20 cellular contexts compared by ENCODE assay signal in the genomic region with DNA sequence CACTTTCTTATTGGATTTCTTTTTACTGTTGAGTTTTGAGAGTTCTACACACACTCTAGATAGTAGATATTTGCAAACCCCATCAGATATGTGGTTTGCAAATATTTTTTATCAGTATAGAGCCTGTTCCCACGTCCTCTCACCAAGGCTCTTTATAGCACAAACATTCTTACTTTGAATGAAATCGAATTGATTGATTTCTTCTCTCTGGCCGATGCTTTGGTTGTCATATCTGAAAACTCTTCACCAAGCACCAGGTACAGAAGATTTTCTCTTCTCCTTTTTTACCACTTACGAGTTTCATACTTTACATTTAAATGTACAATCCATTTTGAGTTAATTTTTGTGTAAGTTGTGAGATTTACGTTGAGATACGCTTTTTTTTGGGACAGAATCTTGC.
"Had no signal": no experiment of that assay in that cellular context is flagged by ENCODE, and none has a peak within 500 bp of the region (broad histone marks: within the 10 kb centered on the region; RNA-seq: fewer than 3 reads in every experiment).

No MANE protein-coding gene starts in this region.

- H3K9me3 ChIP-seq: ascending aorta, lower lobe of right lung, thyroid gland had no signal

- H3K27ac Mint-ChIP-seq: activated naive CD4-positive, alpha-beta T cell treated with anti-CD3 and anti-CD28 coated beads, Interleukin-2, amount 50 U/mL, for 24 hours; activated T-cell treated with anti-CD3 and anti-CD28 coated beads, Interleukin-2, amount 50 U/mL, for 72 hours; natural killer cell treated with Interleukin-12 subunit alpha and Interleukin-12 subunit beta and Interleukin-15 and Interleukin-18, amount 100 ng/mL, for 72 hours had no signal

- H3K36me3 Mint-ChIP-seq: activated naive CD4-positive, alpha-beta T cell treated with anti-CD3 and anti-CD28 coated beads, Interleukin-2, amount 50 U/mL, for 24 hours; mesothelial cell of epicardium; natural killer cell treated with Interleukin-12 subunit alpha and Interleukin-12 subunit beta and Interleukin-15 and Interleukin-18, amount 100 ng/mL, for 72 hours had no signal

- DNase-seq: activated CD4-positive, alpha-beta T cell treated with anti-CD3 and anti-CD28 coated beads for 1 hour; activated CD8-positive, alpha-beta memory T cell treated with anti-CD3 and anti-CD28 coated beads for 24 hours; activated CD8-positive, alpha-beta memory T cell treated with anti-CD3 and anti-CD28 coated beads, Interleukin-2, amount 50 U/mL, for 48 hours; activated effector memory CD4-positive, alpha-beta T cell treated with anti-CD3 and anti-CD28 coated beads, Interleukin-2, amount 50 U/mL, for 16 hours; activated T-cell treated with anti-CD3 and anti-CD28 coated beads, Interleukin-2, amount 50 U/mL, for 72 hours; foreskin keratinocyte; lower lobe of right lung; nucleus accumbens; posterior cingulate gyrus; retina; stimulated activated CD8-positive, alpha-beta memory T cell treated with anti-CD3 and anti-CD28 coated beads, Interleukin-4, amount 100 ng/mL, for 48 hours; stimulated activated naive CD4-positive, alpha-beta T cell treated with Interleukin-2 at 50 U/mL for 16 hours; thyroid gland had no signal

- H3K4me1 ChIP-seq: foreskin keratinocyte had no signal

- H3K27me3 ChIP-seq: ascending aorta, foreskin keratinocyte, hepatocyte, thyroid gland had no signal

- H3K27me3 Mint-ChIP-seq: activated naive CD4-positive, alpha-beta T cell treated with anti-CD3 and anti-CD28 coated beads, Interleukin-2, amount 50 U/mL, for 24 hours; natural killer cell treated with Interleukin-12 subunit alpha and Interleukin-12 subunit beta and Interleukin-15 and Interleukin-18, amount 100 ng/mL, for 72 hours had no signal

- H3K4me1 Mint-ChIP-seq: activated naive CD4-positive, alpha-beta T cell treated with anti-CD3 and anti-CD28 coated beads, Interleukin-2, amount 50 U/mL, for 24 hours had no signal

- H3K36me3 ChIP-seq: ascending aorta, lower lobe of right lung, thyroid gland had no signal

- H3K9me3 Mint-ChIP-seq: activated T-cell treated with anti-CD3 and anti-CD28 coated beads, Interleukin-2, amount 50 U/mL, for 72 hours; mesothelial cell of epicardium had no signal

- H3K4me3 Mint-ChIP-seq: activated naive CD4-positive, alpha-beta T cell treated with anti-CD3 and anti-CD28 coated beads, Interleukin-2, amount 50 U/mL, for 24 hours; activated T-cell treated with anti-CD3 and anti-CD28 coated beads, Interleukin-2, amount 50 U/mL, for 72 hours; mesothelial cell of epicardium; natural killer cell treated with Interleukin-12 subunit alpha and Interleukin-12 subunit beta and Interleukin-15 and Interleukin-18, amount 100 ng/mL, for 72 hours had no signal

- H3K4me3 ChIP-seq: ascending aorta, coronary artery, hepatocyte, lower lobe of right lung, thyroid gland had no signal

- H3K27ac ChIP-seq: ascending aorta, coronary artery, foreskin keratinocyte, lower lobe of right lung, thyroid gland, VCaP had no signal

- ATAC-seq: activated T-cell treated with anti-CD3 and anti-CD28 coated beads, Interleukin-2, amount 50 U/mL, for 72 hours; foreskin keratinocyte; lower lobe of right lung; natural killer cell treated with Interleukin-12 subunit alpha and Interleukin-12 subunit beta and Interleukin-15 and Interleukin-18, amount 100 ng/mL, for 72 hours had no signal
